1 cellular context compared by ENCODE assay signal in the genomic region with DNA sequence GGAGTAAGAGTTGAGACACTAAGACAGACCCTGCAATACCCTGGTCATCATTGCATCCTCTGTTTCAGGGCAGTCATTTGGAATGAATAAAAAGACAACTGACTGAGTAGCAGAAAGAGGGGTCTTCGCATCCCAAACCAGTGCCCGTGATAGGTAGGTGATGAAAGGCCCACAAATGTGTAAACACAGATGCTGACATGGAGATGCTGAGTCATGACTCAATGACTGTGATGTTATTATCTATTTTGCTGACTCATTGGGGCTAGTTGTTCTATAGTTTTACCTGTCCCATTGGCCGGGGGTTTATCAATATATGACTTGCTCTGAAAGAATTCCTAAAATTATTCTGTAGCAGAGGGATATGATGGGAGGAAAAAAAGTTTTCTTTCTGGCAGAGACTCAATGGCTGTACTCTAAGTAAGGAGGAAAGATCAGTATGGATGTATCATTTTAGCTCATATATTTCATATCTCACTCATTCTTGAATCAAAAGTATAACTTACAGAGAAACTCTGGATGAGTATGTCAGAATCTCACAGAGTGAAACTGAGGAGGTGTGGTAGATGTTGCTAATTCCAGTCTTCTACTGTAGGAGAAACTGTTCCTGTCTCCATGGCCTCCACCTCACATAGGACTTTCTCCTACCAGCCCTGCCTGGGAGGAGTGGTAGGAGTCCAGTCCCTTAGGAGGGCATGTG.
TF ChIP-seq lines count a peak whose summit lies in the region.

No MANE protein-coding gene starts in this region.

TF ChIP-seq in HCT116, 20 proteins besides CTCF, POLR2A, EP300 and RAD21 (continued from another document):
- TF ChIP-seq, protein P1, sequence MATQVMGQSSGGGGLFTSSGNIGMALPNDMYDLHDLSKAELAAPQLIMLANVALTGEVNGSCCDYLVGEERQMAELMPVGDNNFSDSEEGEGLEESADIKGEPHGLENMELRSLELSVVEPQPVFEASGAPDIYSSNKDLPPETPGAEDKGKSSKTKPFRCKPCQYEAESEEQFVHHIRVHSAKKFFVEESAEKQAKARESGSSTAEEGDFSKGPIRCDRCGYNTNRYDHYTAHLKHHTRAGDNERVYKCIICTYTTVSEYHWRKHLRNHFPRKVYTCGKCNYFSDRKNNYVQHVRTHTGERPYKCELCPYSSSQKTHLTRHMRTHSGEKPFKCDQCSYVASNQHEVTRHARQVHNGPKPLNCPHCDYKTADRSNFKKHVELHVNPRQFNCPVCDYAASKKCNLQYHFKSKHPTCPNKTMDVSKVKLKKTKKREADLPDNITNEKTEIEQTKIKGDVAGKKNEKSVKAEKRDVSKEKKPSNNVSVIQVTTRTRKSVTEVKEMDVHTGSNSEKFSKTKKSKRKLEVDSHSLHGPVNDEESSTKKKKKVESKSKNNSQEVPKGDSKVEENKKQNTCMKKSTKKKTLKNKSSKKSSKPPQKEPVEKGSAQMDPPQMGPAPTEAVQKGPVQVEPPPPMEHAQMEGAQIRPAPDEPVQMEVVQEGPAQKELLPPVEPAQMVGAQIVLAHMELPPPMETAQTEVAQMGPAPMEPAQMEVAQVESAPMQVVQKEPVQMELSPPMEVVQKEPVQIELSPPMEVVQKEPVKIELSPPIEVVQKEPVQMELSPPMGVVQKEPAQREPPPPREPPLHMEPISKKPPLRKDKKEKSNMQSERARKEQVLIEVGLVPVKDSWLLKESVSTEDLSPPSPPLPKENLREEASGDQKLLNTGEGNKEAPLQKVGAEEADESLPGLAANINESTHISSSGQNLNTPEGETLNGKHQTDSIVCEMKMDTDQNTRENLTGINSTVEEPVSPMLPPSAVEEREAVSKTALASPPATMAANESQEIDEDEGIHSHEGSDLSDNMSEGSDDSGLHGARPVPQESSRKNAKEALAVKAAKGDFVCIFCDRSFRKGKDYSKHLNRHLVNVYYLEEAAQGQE (IDR thresholded peaks at IDR 0.05; ENCODE audit: low read depth) = no peak
- TF ChIP-seq YY1 (IDR thresholded peaks at IDR 0.05; ENCODE audit: extremely low read depth, insufficient replicate concordance, low read depth, low read length) (no peak), CBX3 (IDR thresholded peaks at IDR 0.05; ENCODE audit: low read depth) (no peak), MAX (IDR thresholded peaks at IDR 0.05) (no peak), ZBTB33 (IDR thresholded peaks at IDR 0.05; ENCODE audit: extremely low read depth, insufficient replicate concordance, low read length) (no peak), TCF7L2 (IDR thresholded peaks at IDR 0.05; ENCODE audit: borderline replicate concordance, extremely low read depth, insufficient read depth, insufficient read length) (no peak), JUND (IDR thresholded peaks at IDR 0.05) (no peak), SIN3A (IDR thresholded peaks at IDR 0.05; ENCODE audit: low read depth) (no peak)
